23 cellular contexts compared by ENCODE assay signal in genomic region chr2:162821176-162821575, GRCh38. TPM values are rescaled to one million over a fixed set of nuclear protein-coding genes. Genes with fewer than 3 reads are reported as not detected.
DNase-seq lines count a peak whose midpoint lies in the region; ATAC-seq and TF ChIP-seq lines count a peak whose summit lies in the region.
"Had no signal": no experiment of that assay in that cellular context is flagged by ENCODE, and none has a peak within 500 bp of the region (broad histone marks: within the 10 kb centered on the region; RNA-seq: fewer than 3 reads in every experiment).

No MANE protein-coding gene starts in this region.

- H3K36me3 ChIP-seq in brain microvascular endothelial cell (replicated peaks) (no peaks in the 10 kb centered on the region), osteoblast (ENCODE audit: insufficient read depth, low read length) (no peaks in the 10 kb centered on the region), psoas muscle (ENCODE audit: insufficient read depth in 1 of 2, low read depth in 1 of 2) (no peaks in the 10 kb centered on the region), endodermal cell (ENCODE audit: control insufficient read depth, insufficient read depth, low read length) (no peaks in the 10 kb centered on the region)
- H3K36me3 ChIP-seq: thoracic aorta had no signal

- 3 to 38% (median 33%) methylated on average over 1 of the region's 1 CpG for WGBS in psoas muscle, 3 donors
- 60 to 75% methylated on average over 1 of the region's 1 CpG for WGBS in endodermal cell (ENCODE audit: insufficient coverage in 1 of 2, insufficient read length in 1 of 2), 2 experiments

- H3K27ac ChIP-seq in brain microvascular endothelial cell: peak overlapping the region; percentile 10
- no peak overlapping the region for H3K27ac ChIP-seq in osteoblast (ENCODE audit: low read depth, low read length)
- H3K27ac ChIP-seq in psoas muscle: no peak overlapping the region
- H3K27ac ChIP-seq in endodermal cell (ENCODE audit: low read depth, low read length): no peak overlapping the region
- H3K27ac ChIP-seq: body of pancreas, foreskin keratinocyte, thoracic aorta had no signal

- CTCF ChIA-PET in Calu3 (lab: Charles Lee): no interaction called here

- no peaks in the 10 kb centered on the region for H3K79me2 ChIP-seq in osteoblast (ENCODE audit: insufficient read depth, low read length)

- DNase-seq in Calu3 (no peak), LHCN-M2 (ENCODE audit: low read depth) (peak; percentile 6), brain microvascular endothelial cell (peak; percentile 14), osteoblast (ENCODE audit: insufficient read length, low spot score, missing footprints) (peak; percentile 3), psoas muscle (no peak), osteocyte (ENCODE audit: extremely low spot score, unreplicated experiment) (no peak), endodermal cell (no peak)
- DNase-seq: activated CD8-positive, alpha-beta T cell treated with anti-CD3 and anti-CD28 coated beads, Interleukin-2, amount 10 ng/mL, durations not matched to agents 7 days and 5 days; activated naive CD4-positive, alpha-beta T cell treated with anti-CD3 and anti-CD28 coated beads, Interleukin-2, amount 50 U/mL, for 16 hours; activated T-cell treated with anti-CD3 and anti-CD28 coated beads, Interleukin-2, amount 50 U/mL, for 4 hours; body of pancreas; CD8-positive, alpha-beta memory T cell; cortex of kidney; DMS79 treated with DMSO at 0.1 percent for 48 hours; Karpas-422; NCI-H526; retina; stimulated activated CD4-positive, alpha-beta T cell treated with anti-CD3 and anti-CD28 coated beads, Interleukin-15, amount 100 ng/mL, for 24 hours; T-helper 9 cell had no signal

- ATAC-seq in psoas muscle: no peak
- no peak for ATAC-seq in HG02588 (IDR thresholded peaks at IDR 0.05; ENCODE audit: unreplicated experiment)
- ATAC-seq: activated CD8-positive, alpha-beta T cell treated with anti-CD3 and anti-CD28 coated beads, Interleukin-2, amount 10 ng/mL, durations not matched to agents 7 days and 5 days; activated T-cell treated with anti-CD3 and anti-CD28 coated beads, Interleukin-2, amount 50 U/mL, for 4 hours; body of pancreas; foreskin keratinocyte; stimulated activated effector memory CD8-positive, alpha-beta T cell treated with anti-CD3 and anti-CD28 coated beads, Interleukin-12 subunit alpha, Interleukin-12 subunit beta, amount 100 ng/mL, for 72 hours had no signal

- H3K27ac Mint-ChIP-seq in Calu3 (ENCODE audit: unreplicated experiment) (peak overlapping the region; percentile 33), osteocyte (ENCODE audit: unreplicated experiment) (no peak overlapping the region), endodermal cell (no peak overlapping the region)
- H3K27ac Mint-ChIP-seq: activated CD8-positive, alpha-beta T cell treated with anti-CD3 and anti-CD28 coated beads, Interleukin-2, amount 10 ng/mL, durations not matched to agents 7 days and 5 days; CD8-positive, alpha-beta memory T cell; stimulated activated effector memory CD8-positive, alpha-beta T cell treated with anti-CD3 and anti-CD28 coated beads, Interleukin-12 subunit alpha, Interleukin-12 subunit beta, amount 100 ng/mL, for 72 hours had no signal

- TF ChIP-seq CTCF in Calu3 (IDR thresholded peaks at IDR 0.05; ENCODE audit: unreplicated experiment) (no peak), brain microvascular endothelial cell (IDR thresholded peaks at IDR 0.05; ENCODE audit: low read depth, low read length, missing control alignments) (no peak), osteoblast (IDR thresholded peaks at IDR 0.05; ENCODE audit: extremely low read depth, low read depth, low read length) (no peak), psoas muscle (IDR thresholded peaks at IDR 0.05) (no peak), osteocyte (IDR thresholded peaks at IDR 0.05) (no peak), endodermal cell (conservative IDR thresholded peaks at IDR 0.05) (no peak)

- H3K4me2 ChIP-seq in osteoblast (ENCODE audit: insufficient read depth, low read length): no peak overlapping the region

- no peaks in the 10 kb centered on the region for H4K20me1 ChIP-seq in osteoblast (ENCODE audit: insufficient read depth, low read length)

- no peak overlapping the region for H3K9ac ChIP-seq in endodermal cell (ENCODE audit: extremely low read depth, low read length, poor library complexity, severe bottlenecking)

- no TSS peak for BruUV-seq in Calu3 (replicated peaks; lab: Mats Ljungman, UMichigan)

- H3K27me3 ChIP-seq in brain microvascular endothelial cell (replicated peaks) (no peaks in the 10 kb centered on the region), osteoblast (ENCODE audit: insufficient read depth, low read length) (no peaks in the 10 kb centered on the region), psoas muscle (ENCODE audit: insufficient read depth in 3 of 3, low read length in 2 of 3) (no peaks in the 10 kb centered on the region), endodermal cell (ENCODE audit: control insufficient read depth, insufficient read depth, low read length, poor library complexity, severe bottlenecking) (no peaks in the 10 kb centered on the region)
- H3K27me3 ChIP-seq: body of pancreas, foreskin keratinocyte had no signal

- no peaks in the 10 kb centered on the region for H3K9me3 ChIP-seq in osteoblast (ENCODE audit: low read depth, low read length)
- H3K9me3 ChIP-seq in psoas muscle: no peaks in the 10 kb centered on the region
- no peaks in the 10 kb centered on the region for H3K9me3 ChIP-seq in endodermal cell (ENCODE audit: control insufficient read depth, low read length)
- H3K9me3 ChIP-seq: body of pancreas, thoracic aorta had no signal

- H3K4me3 Mint-ChIP-seq in Calu3 (ENCODE audit: low read depth, unreplicated experiment): no peak overlapping the region
- no peak overlapping the region for H3K4me3 Mint-ChIP-seq in osteocyte (ENCODE audit: unreplicated experiment)
- H3K4me3 Mint-ChIP-seq in endodermal cell: no peak overlapping the region
- H3K4me3 Mint-ChIP-seq: activated CD8-positive, alpha-beta T cell treated with anti-CD3 and anti-CD28 coated beads, Interleukin-2, amount 10 ng/mL, durations not matched to agents 7 days and 5 days; activated T-cell treated with anti-CD3 and anti-CD28 coated beads, Interleukin-2, amount 50 U/mL, for 4 hours; CD8-positive, alpha-beta memory T cell; stimulated activated effector memory CD8-positive, alpha-beta T cell treated with anti-CD3 and anti-CD28 coated beads, Interleukin-12 subunit alpha, Interleukin-12 subunit beta, amount 100 ng/mL, for 72 hours had no signal

- no peaks in the 10 kb centered on the region for H3K4me1 ChIP-seq in osteoblast (ENCODE audit: insufficient read depth, low read length)
- H3K4me1 ChIP-seq in psoas muscle: no peaks in the 10 kb centered on the region
- peaks cover 6% of the 10 kb centered on the region for H3K4me1 ChIP-seq in endodermal cell (ENCODE audit: control insufficient read depth, insufficient read depth, low read length)
- H3K4me1 ChIP-seq: body of pancreas, foreskin keratinocyte had no signal

- intact Hi-C loops in Calu3 (cut with micrococcal nuclease; ENCODE audit: unreplicated experiment): loop anchor here (5.0 kb wide), 1 partner anchor 69 kb away; no protein-coding TSS in a partner anchor
- intact Hi-C loops in psoas muscle (cut with DNase I): no loop called here

- H3K4me1 Mint-ChIP-seq in Calu3 (ENCODE audit: low read depth, unreplicated experiment) (peaks cover 35% of the 10 kb centered on the region), osteocyte (ENCODE audit: unreplicated experiment) (peaks cover 2% of the 10 kb centered on the region), endodermal cell (peaks cover 6% of the 10 kb centered on the region)
- H3K4me1 Mint-ChIP-seq: CD8-positive, alpha-beta memory T cell; stimulated activated effector memory CD8-positive, alpha-beta T cell treated with anti-CD3 and anti-CD28 coated beads, Interleukin-12 subunit alpha, Interleukin-12 subunit beta, amount 100 ng/mL, for 72 hours had no signal

- no peaks in the 10 kb centered on the region for H3K36me3 Mint-ChIP-seq in Calu3 (ENCODE audit: insufficient read depth, unreplicated experiment)
- H3K36me3 Mint-ChIP-seq in osteocyte (ENCODE audit: unreplicated experiment): no peaks in the 10 kb centered on the region
- H3K36me3 Mint-ChIP-seq in endodermal cell (ENCODE audit: low read depth): no peaks in the 10 kb centered on the region
- H3K36me3 Mint-ChIP-seq: CD8-positive, alpha-beta memory T cell; stimulated activated effector memory CD8-positive, alpha-beta T cell treated with anti-CD3 and anti-CD28 coated beads, Interleukin-12 subunit alpha, Interleukin-12 subunit beta, amount 100 ng/mL, for 72 hours had no signal

- H3K9me3 Mint-ChIP-seq in Calu3 (ENCODE audit: low read depth, unreplicated experiment): no peaks in the 10 kb centered on the region
- H3K9me3 Mint-ChIP-seq in osteocyte (ENCODE audit: unreplicated experiment): no peaks in the 10 kb centered on the region
- no peaks in the 10 kb centered on the region for H3K9me3 Mint-ChIP-seq in endodermal cell

- no peak overlapping the region for H3K4me3 ChIP-seq in brain microvascular endothelial cell (ENCODE audit: low read depth, low read length)
- no peak overlapping the region for H3K4me3 ChIP-seq in osteoblast (ENCODE audit: insufficient read depth, low read length)
- H3K4me3 ChIP-seq in psoas muscle: no peak overlapping the region
- H3K4me3 ChIP-seq in endodermal cell (ENCODE audit: low read length): no peak overlapping the region
- H3K4me3 ChIP-seq: body of pancreas, thoracic aorta had no signal

- H3K27me3 Mint-ChIP-seq in Calu3 (ENCODE audit: unreplicated experiment) (no peaks in the 10 kb centered on the region), osteocyte (ENCODE audit: unreplicated experiment) (peaks cover 6% of the 10 kb centered on the region), endodermal cell (ENCODE audit: insufficient read depth) (no peaks in the 10 kb centered on the region)
- H3K27me3 Mint-ChIP-seq: CD8-positive, alpha-beta memory T cell had no signal

- no peak overlapping the region for H2AFZ ChIP-seq in osteoblast (ENCODE audit: low read length)

- in situ Hi-C loops in brain microvascular endothelial cell (cut with HindIII; ENCODE audit: low pct_ligation_motif_present, low sequenced_read_pairs): no loop called here

RNA-seq across cellular contexts. Expression of gene KCNH7, which starts 17.4 kb away (rescaled TPM):
- 0.45 and 0.69 TPM in 2 replicates for total RNA-seq in Calu3 (2022)
- total RNA-seq in LHCN-M2 (2014; rRNA removed): not detected in 2 replicates
- not detected for polyA plus RNA-seq in LHCN-M2 (2012)
- not detected in 2 replicates for total RNA-seq in osteoblast
- total RNA-seq in psoas muscle: not detected
- polyA plus RNA-seq in psoas muscle: not detected
- total RNA-seq in osteocyte: 0.13 TPM in 1 of 2 replicates, not detected in the other
- under 1 TPM; 0.13 to 0.33 TPM for total RNA-seq in endodermal cell
- 0.85 TPM for polyA plus RNA-seq in endodermal cell (2013, experiment 1 of 2)
- 0.83 TPM for polyA plus RNA-seq in endodermal cell (2013, experiment 2 of 2)
- total RNA-seq: activated CD8-positive, alpha-beta T cell treated with anti-CD3 and anti-CD28 coated beads, Interleukin-2, amount 10 ng/mL, durations not matched to agents 7 days and 5 days; activated T-cell treated with anti-CD3 and anti-CD28 coated beads, Interleukin-2, amount 50 U/mL, for 4 hours; body of pancreas; CD8-positive, alpha-beta memory T cell; foreskin keratinocyte; thoracic aorta had no signal
- polyA plus RNA-seq: CD8-positive, alpha-beta memory T cell; foreskin keratinocyte had no signal

Comparison
In these comparisons a context has a peak if more than half of its experiments do, and no peak if none do; other contexts are left out.
1. DNase-seq: peak in LHCN-M2 (single experiment), brain microvascular endothelial cell (single experiment) and osteoblast (single experiment); none in Calu3 (single experiment), psoas muscle (0 of 2), osteocyte (single experiment) and endodermal cell (single experiment).